7 cellular contexts compared by ENCODE assay signal in genomic region chr5:112161392-112161748, GRCh38.
A peak's percentile ranks its signal among the peaks of the same experiment; 100 is the strongest.
DNase-seq lines count a peak whose midpoint lies in the region; ATAC-seq and TF ChIP-seq lines count a peak whose summit lies in the region.

No MANE protein-coding gene starts in this region.

- intact Hi-C loops in activated CD4-positive, alpha-beta memory T cell treated with anti-CD3 and anti-CD28 coated beads for 36 hours (cut with micrococcal nuclease) = loop anchor here (2.0 to 10.0 kb wide), 9 partner anchors 256 to 1424 kb away; partner anchors contain the start of genes EPB41L4A, REEP5, SLC25A46 and WDR36

- TF ChIP-seq CTCF in HFFc6 (IDR thresholded peaks at IDR 0.05) = no peak

- peak overlapping the region; percentile 95 for H3K4me3 Mint-ChIP-seq in HFFc6
- peak overlapping the region; percentile 91 for H3K4me3 Mint-ChIP-seq in activated CD4-positive, alpha-beta memory T cell treated with anti-CD3 and anti-CD28 coated beads for 36 hours
- peak overlapping the region; percentile 93 to 96 for H3K4me3 Mint-ChIP-seq in stimulated activated naive B cell treated with anti-CD40 and anti-IgM and Interleukin-4, amounts not matched to agents 10 μg/mL and 1 μg/mL and 100 μg/mL, for 72 hours

- DNase-seq in HFFc6 = no peak
- no peak for DNase-seq in activated CD4-positive, alpha-beta memory T cell treated with anti-CD3 and anti-CD28 coated beads for 36 hours
- no peak for DNase-seq in stimulated activated naive B cell treated with anti-CD40 and anti-IgM and Interleukin-4, amounts not matched to agents 10 μg/mL and 1 μg/mL and 100 μg/mL, for 72 hours
- no peak for DNase-seq in H4 (ENCODE audit: low spot score)
- no peak for DNase-seq in epidermal melanocyte (ENCODE audit: insufficient read length, low spot score)

- CTCF ChIA-PET in activated CD4-positive, alpha-beta memory T cell treated with anti-CD3 and anti-CD28 coated beads for 36 hours (lab: Charles Lee) = interaction anchor here (0.8 to 5.3 kb wide), 9 partner anchors 10 to 630 kb away, joined by 3 to 51 read pairs (median 6); partner anchors contain the start of gene EPB41L4A

- H3K27me3 Mint-ChIP-seq in HFFc6 (ENCODE audit: insufficient read depth) = no peaks in the 10 kb centered on the region
- no peaks in the 10 kb centered on the region for H3K27me3 Mint-ChIP-seq in activated CD4-positive, alpha-beta memory T cell treated with anti-CD3 and anti-CD28 coated beads for 36 hours
- no peaks in the 10 kb centered on the region for H3K27me3 Mint-ChIP-seq in stimulated activated naive B cell treated with anti-CD40 and anti-IgM and Interleukin-4, amounts not matched to agents 10 μg/mL and 1 μg/mL and 100 μg/mL, for 72 hours

- peaks cover 26% of the 10 kb centered on the region for H3K36me3 Mint-ChIP-seq in HFFc6 (ENCODE audit: low read depth)
- H3K36me3 Mint-ChIP-seq in activated CD4-positive, alpha-beta memory T cell treated with anti-CD3 and anti-CD28 coated beads for 36 hours = peaks cover 37% of the 10 kb centered on the region
- peaks cover 27 to 29% of the 10 kb centered on the region in 2 donors for H3K36me3 Mint-ChIP-seq in stimulated activated naive B cell treated with anti-CD40 and anti-IgM and Interleukin-4, amounts not matched to agents 10 μg/mL and 1 μg/mL and 100 μg/mL, for 72 hours

- H3K4me3 ChIP-seq in iPS-11a (ENCODE audit: low read depth, low read length) = peak overlapping the region; percentile 99

- POLR2A ChIA-PET in activated CD4-positive, alpha-beta memory T cell treated with anti-CD3 and anti-CD28 coated beads for 36 hours (lab: Charles Lee) = interaction anchor here (1.2 to 1.8 kb wide), 6 partner anchors 9 to 1069 kb away, joined by 4 to 6 read pairs (median 5); partner anchors contain the start of genes CAMK4, EPB41L4A, STARD4 and WDR36

- H3K4me1 Mint-ChIP-seq in HFFc6 (ENCODE audit: low read depth) = peaks cover 32% of the 10 kb centered on the region
- H3K4me1 Mint-ChIP-seq in activated CD4-positive, alpha-beta memory T cell treated with anti-CD3 and anti-CD28 coated beads for 36 hours (ENCODE audit: low read depth) = peaks cover 33% of the 10 kb centered on the region
- H3K4me1 Mint-ChIP-seq in stimulated activated naive B cell treated with anti-CD40 and anti-IgM and Interleukin-4, amounts not matched to agents 10 μg/mL and 1 μg/mL and 100 μg/mL, for 72 hours = peaks cover 22 to 23% of the 10 kb centered on the region in 2 donors

- H3K9me3 Mint-ChIP-seq in HFFc6 = no peaks in the 10 kb centered on the region
- H3K9me3 Mint-ChIP-seq in activated CD4-positive, alpha-beta memory T cell treated with anti-CD3 and anti-CD28 coated beads for 36 hours = no peaks in the 10 kb centered on the region
- H3K9me3 Mint-ChIP-seq in stimulated activated naive B cell treated with anti-CD40 and anti-IgM and Interleukin-4, amounts not matched to agents 10 μg/mL and 1 μg/mL and 100 μg/mL, for 72 hours = peaks cover 4 to 5% of the 10 kb centered on the region in 2 donors

- ATAC-seq in stimulated activated naive B cell treated with anti-CD40 and anti-IgM and Interleukin-4, amounts not matched to agents 10 μg/mL and 1 μg/mL and 100 μg/mL, for 72 hours (replicated peaks) = no peak
- no peak for ATAC-seq in GM19351 (IDR thresholded peaks at IDR 0.05; ENCODE audit: unreplicated experiment)

- H3K27ac Mint-ChIP-seq in HFFc6 = peak overlapping the region; percentile 86
- peak overlapping the region; percentile 50 for H3K27ac Mint-ChIP-seq in activated CD4-positive, alpha-beta memory T cell treated with anti-CD3 and anti-CD28 coated beads for 36 hours
- H3K27ac Mint-ChIP-seq in stimulated activated naive B cell treated with anti-CD40 and anti-IgM and Interleukin-4, amounts not matched to agents 10 μg/mL and 1 μg/mL and 100 μg/mL, for 72 hours = peak overlapping the region; percentile 95
